8 cellular contexts compared by ENCODE assay signal in the genomic region with DNA sequence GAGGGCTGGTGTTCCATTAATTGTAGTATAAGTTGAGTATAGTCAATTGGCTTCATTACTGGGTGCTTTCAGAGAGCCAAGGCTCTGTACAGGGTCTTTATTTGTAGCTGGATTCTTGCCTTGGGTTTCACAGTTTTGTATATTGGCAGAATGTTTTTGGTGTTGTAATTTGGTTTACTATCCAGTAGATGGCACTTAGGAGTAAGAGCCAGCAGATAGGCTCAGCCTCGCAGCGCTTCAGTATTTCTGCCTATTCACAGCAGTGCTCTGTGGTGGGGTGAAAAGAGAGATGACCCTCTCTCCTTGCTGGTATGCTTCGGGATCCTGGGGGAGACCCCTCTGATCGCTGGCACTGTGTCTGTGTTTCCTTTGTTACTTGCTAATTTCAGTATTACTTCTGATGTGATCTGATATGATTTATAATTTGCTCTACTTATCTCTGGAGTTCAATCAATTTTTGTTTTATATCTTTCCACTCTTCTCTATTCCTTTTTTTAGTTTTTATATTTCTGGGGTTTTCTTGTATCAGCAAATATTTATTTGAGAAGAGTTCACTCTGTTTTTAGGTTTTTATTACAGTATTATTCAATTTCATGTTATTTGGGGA. TPM values are rescaled to one million over a fixed set of nuclear protein-coding genes. Genes with fewer than 3 reads are reported as not detected.
DNase-seq lines count a peak whose midpoint lies in the region; ATAC-seq and TF ChIP-seq lines count a peak whose summit lies in the region.

No MANE protein-coding gene starts in this region.

- peaks cover 2% of the 10 kb centered on the region for H3K9me3 Mint-ChIP-seq in neural crest cell

- H3K4me3 ChIP-seq in fibroblast of the aortic adventitia (ENCODE audit: low read depth, low read length) = no peak overlapping the region

- H3K36me3 Mint-ChIP-seq in neural crest cell (ENCODE audit: low read depth) = peaks cover 4% of the 10 kb centered on the region

- H3K27ac ChIP-seq in VCaP = no peak overlapping the region

- no peak overlapping the region for H3K4me3 Mint-ChIP-seq in neural crest cell

- no peak overlapping the region for H3K27ac Mint-ChIP-seq in neural crest cell (ENCODE audit: unreplicated experiment)

- peak; percentile 34 to 48 for DNase-seq in AML-193 (lab: John Stamatoyannopoulos, UW)
- DNase-seq in NAMALWA (ENCODE audit: low spot score) = peak; percentile 56
- peak; percentile 47 for DNase-seq in fibroblast of the aortic adventitia (ENCODE audit: low read depth)
- peak; percentile 7 for DNase-seq in neural crest cell (ENCODE audit: low read depth, low spot score)
- no peak for DNase-seq in NK-92 (lab: John Stamatoyannopoulos, UW; ENCODE audit: unreplicated experiment)

- H3K4me1 Mint-ChIP-seq in neural crest cell = no peaks in the 10 kb centered on the region

- TF ChIP-seq CTCF in VCaP (conservative IDR thresholded peaks at IDR 0.05) (peak; percentile 86), fibroblast of the aortic adventitia (IDR thresholded peaks at IDR 0.05; ENCODE audit: insufficient read depth, low read length) (peak; percentile 71), neural crest cell (conservative IDR thresholded peaks at IDR 0.05) (peak; percentile 74)

- H3K27me3 Mint-ChIP-seq in neural crest cell (ENCODE audit: low read depth) = no peaks in the 10 kb centered on the region

- ATAC-seq in GM18498 (IDR thresholded peaks at IDR 0.05; ENCODE audit: unreplicated experiment) = peak; percentile 94
- ATAC-seq in HG02759 (IDR thresholded peaks at IDR 0.05; ENCODE audit: unreplicated experiment) = peak; percentile 96

RNA-seq across cellular contexts. Expression of a gene that starts 52.2 kb away (rescaled TPM):
- 0.16 TPM in 1 of 2 replicates, not detected in the other for total RNA-seq in fibroblast of the aortic adventitia (ENCODE audit: low replicate concordance)
- 3.4 and 3.5 TPM in 2 replicates for total RNA-seq in neural crest cell
